ENCODE assay signal across 19 cellular contexts in genomic region chr7:1987084-1987535, GRCh38.
A peak's percentile ranks its signal among the peaks of the same experiment; 100 is the strongest.
DNase-seq lines count a peak whose midpoint lies in the region; ATAC-seq and FAIRE-seq lines count a peak whose summit lies in the region.
"Had no signal": no experiment of that assay in that cellular context is flagged by ENCODE, and none has a peak within 500 bp of the region (broad histone marks: within the 10 kb centered on the region; RNA-seq: fewer than 3 reads in every experiment).

No MANE protein-coding gene starts in this region.

- H3K9me3 Mint-ChIP-seq in activated T-cell treated with anti-CD3 and anti-CD28 coated beads, Interleukin-2, amount 50 U/mL, for 4 hours = no peaks in the 10 kb centered on the region
- H3K9me3 Mint-ChIP-seq in activated naive CD8-positive, alpha-beta T cell treated with anti-CD3 and anti-CD28 coated beads for 36 hours = no peaks in the 10 kb centered on the region

- peak overlapping the region; percentile 93 for H4K8ac ChIP-seq in neuronal stem cell (ENCODE audit: low read depth, low read length)

- H3K27ac ChIP-seq in neuronal stem cell (replicated peaks; ENCODE audit: low read length) = no peak overlapping the region
- H3K27ac ChIP-seq: right lobe of liver, RWPE1, VCaP had no signal

- H2AFZ ChIP-seq in neuronal stem cell (ENCODE audit: low read length) = no peak overlapping the region

- FAIRE-seq in HTR-8/SVneo (lab: Jason Lieb, UNC) = peak; percentile 65

- H3K27me3 Mint-ChIP-seq in activated T-cell treated with anti-CD3 and anti-CD28 coated beads, Interleukin-2, amount 50 U/mL, for 4 hours (ENCODE audit: low read depth) = no peaks in the 10 kb centered on the region
- no peaks in the 10 kb centered on the region for H3K27me3 Mint-ChIP-seq in activated naive CD8-positive, alpha-beta T cell treated with anti-CD3 and anti-CD28 coated beads for 36 hours

- no peaks in the 10 kb centered on the region for H3K9me3 ChIP-seq in neuronal stem cell (replicated peaks in 1 of 2; ENCODE audit: control insufficient read depth in 2 of 2, insufficient read depth in 1 of 2, low read depth in 1 of 2, low read length in 2 of 2)
- H3K9me3 ChIP-seq: right lobe of liver had no signal

- no peak overlapping the region for H2BK120ac ChIP-seq in neuronal stem cell (ENCODE audit: low read depth, low read length)

- H3K4me2 ChIP-seq in neuronal stem cell (ENCODE audit: insufficient read depth, low read length, poor library complexity, severe bottlenecking) = no peak overlapping the region

- no peaks in the 10 kb centered on the region for H3K27me3 ChIP-seq in neuronal stem cell (ENCODE audit: control insufficient read depth in 3 of 3, insufficient read depth in 3 of 3, low read depth in 1 of 3, low read length in 3 of 3)
- H3K27me3 ChIP-seq: right lobe of liver had no signal

- H3K18ac ChIP-seq in neuronal stem cell (ENCODE audit: low read length) = peak overlapping the region; percentile 87

- H3K4me1 Mint-ChIP-seq in activated T-cell treated with anti-CD3 and anti-CD28 coated beads, Interleukin-2, amount 50 U/mL, for 4 hours (ENCODE audit: low read depth) = peaks cover 28% of the 10 kb centered on the region
- peaks cover 14% of the 10 kb centered on the region for H3K4me1 Mint-ChIP-seq in activated naive CD8-positive, alpha-beta T cell treated with anti-CD3 and anti-CD28 coated beads for 36 hours

- H4K91ac ChIP-seq in neuronal stem cell (ENCODE audit: low read depth, low read length, poor library complexity) = no peak overlapping the region

- no peak overlapping the region for H2BK12ac ChIP-seq in neuronal stem cell (ENCODE audit: low read length)

- peak overlapping the region; percentile 90 for H3K27ac Mint-ChIP-seq in activated naive CD8-positive, alpha-beta T cell treated with anti-CD3 and anti-CD28 coated beads for 36 hours

- WGBS in neuronal stem cell (ENCODE audit: extremely low coverage in 2 of 2, insufficient read length in 2 of 2, insufficient replicate concordance in 1 of 2), 2 donors = no CpG with 5 or more reads among the region's 23 CpGs

- peak overlapping the region; percentile 84 for H3K14ac ChIP-seq in neuronal stem cell (ENCODE audit: low read length)

- no peak overlapping the region for H2BK15ac ChIP-seq in neuronal stem cell (ENCODE audit: low read length)

- no peak overlapping the region for H3K4me3 Mint-ChIP-seq in activated T-cell treated with anti-CD3 and anti-CD28 coated beads, Interleukin-2, amount 50 U/mL, for 4 hours
- H3K4me3 Mint-ChIP-seq in activated naive CD8-positive, alpha-beta T cell treated with anti-CD3 and anti-CD28 coated beads for 36 hours = peak overlapping the region; percentile 32

- no peak overlapping the region for H3K9ac ChIP-seq in neuronal stem cell (ENCODE audit: low read depth, low read length, poor library complexity)

- peak overlapping the region; percentile 80 for H3K23ac ChIP-seq in neuronal stem cell (ENCODE audit: low read depth, low read length, poor library complexity)

- H3K4ac ChIP-seq in neuronal stem cell (ENCODE audit: low read length) = no peak overlapping the region

- H2AK5ac ChIP-seq in neuronal stem cell (ENCODE audit: low read depth, low read length) = no peak overlapping the region

- no peaks in the 10 kb centered on the region for H3K36me3 ChIP-seq in neuronal stem cell (replicated peaks in 1 of 2; ENCODE audit: control insufficient read depth in 2 of 2, insufficient read depth in 2 of 2, low read length in 2 of 2)
- H3K36me3 ChIP-seq: right lobe of liver had no signal

- H3K4me1 ChIP-seq in neuronal stem cell (ENCODE audit: control insufficient read depth in 2 of 2, insufficient read depth in 1 of 2, low read depth in 1 of 2, low read length in 2 of 2) = no peaks in the 10 kb centered on the region
- H3K4me1 ChIP-seq: right lobe of liver had no signal

- peaks cover 6% of the 10 kb centered on the region for H3K36me3 Mint-ChIP-seq in activated T-cell treated with anti-CD3 and anti-CD28 coated beads, Interleukin-2, amount 50 U/mL, for 4 hours (ENCODE audit: insufficient read depth)
- H3K36me3 Mint-ChIP-seq in activated naive CD8-positive, alpha-beta T cell treated with anti-CD3 and anti-CD28 coated beads for 36 hours = peaks cover 12% of the 10 kb centered on the region

- no peak for DNase-seq in activated T-cell treated with anti-CD3 and anti-CD28 coated beads, Interleukin-2, amount 50 U/mL, for 4 hours
- DNase-seq in activated T-cell treated with anti-CD3 and anti-CD28 coated beads for 4 hours (no peak), HTR-8/SVneo (ENCODE audit: insufficient read length, low spot score) (no peak), neuronal stem cell (ENCODE audit: low spot score) (no peak), dermis blood vessel endothelial cell (no peak), GM03348 (ENCODE audit: low spot score) (no peak), NOMO-1 treated with DMSO at 0.1 percent for 48 hours (lab: John Stamatoyannopoulos, UW; ENCODE audit: unreplicated experiment) (no peak)
- DNase-seq in activated naive CD8-positive, alpha-beta T cell treated with anti-CD3 and anti-CD28 coated beads for 36 hours = no peak
- DNase-seq: activated CD8-positive, alpha-beta memory T cell treated with anti-CD3 and anti-CD28 coated beads, Interleukin-2, amount 50 U/mL, for 48 hours; cerebellar nuclear complex; COR-L47; hippocampal formation; left cardiac atrium; midbrain; NCI-H1417 treated with DMSO at 0.1 percent for 48 hours; NCI-H226 had no signal

- ATAC-seq in activated T-cell treated with anti-CD3 and anti-CD28 coated beads, Interleukin-2, amount 50 U/mL, for 4 hours = peak; percentile 14 to 42

- H3K79me1 ChIP-seq in neuronal stem cell (ENCODE audit: low read depth, low read length) = peaks cover 8% of the 10 kb centered on the region

- no peak overlapping the region for H3K4me3 ChIP-seq in neuronal stem cell (ENCODE audit: low read length in 2 of 2)
- H3K4me3 ChIP-seq: right lobe of liver had no signal

- peak overlapping the region; percentile 39 for H2BK5ac ChIP-seq in neuronal stem cell (ENCODE audit: low read length)
